ENCODE assay signal across 10 cellular contexts in the genomic region with DNA sequence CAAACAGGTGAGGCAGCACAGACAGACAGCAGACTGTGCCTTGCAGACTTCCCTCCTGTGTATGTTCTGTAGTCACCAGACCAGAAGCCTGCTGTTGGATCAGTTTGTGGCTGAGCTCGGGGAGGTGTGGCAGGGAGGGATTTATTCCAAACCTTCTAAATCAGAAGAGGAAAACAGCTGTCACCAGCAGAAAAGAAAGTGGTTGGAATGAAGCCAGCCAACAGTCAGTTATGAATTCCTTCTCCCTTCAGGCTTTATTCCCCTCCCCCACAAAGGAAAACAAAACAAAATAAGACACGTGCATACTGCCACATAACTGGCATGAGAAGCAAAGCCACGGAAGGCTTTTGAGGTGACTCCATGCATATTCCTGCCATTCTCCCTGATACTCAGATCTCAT. TPM values are rescaled to one million over a fixed set of nuclear protein-coding genes. Genes with fewer than 3 reads are reported as not detected.
A peak's percentile ranks its signal among the peaks of the same experiment; 100 is the strongest.
DNase-seq lines count a peak whose midpoint lies in the region; ATAC-seq, FAIRE-seq and TF ChIP-seq lines count a peak whose summit lies in the region.
"Had no signal": no experiment of that assay in that cellular context is flagged by ENCODE, and none has a peak within 500 bp of the region (broad histone marks: within the 10 kb centered on the region; RNA-seq: fewer than 3 reads in every experiment).

No MANE protein-coding gene starts in this region.

- H3K36me3 ChIP-seq in breast epithelium, result peaks cover 7% of the 10 kb centered on the region

- no peak for ATAC-seq in HG02981 (IDR thresholded peaks at IDR 0.05; ENCODE audit: unreplicated experiment)
- ATAC-seq: GM23338 had no signal

- no peaks in the 10 kb centered on the region for H3K9me3 ChIP-seq in breast epithelium

- peak overlapping the region; percentile 43 to 60 for H3K27ac ChIP-seq in breast epithelium

- DNase-seq in AG08396 (ENCODE audit: low spot score), result peak; percentile 12
- DNase-seq in HTR-8/SVneo (ENCODE audit: insufficient read length, low spot score), result peak; percentile 54
- no peak for DNase-seq in breast epithelium (ENCODE audit: low spot score in 2 of 2)
- DNase-seq in myocyte (ENCODE audit: low read depth), result peak; percentile 99
- DNase-seq in NCI-H1048 (lab: John Stamatoyannopoulos, UW), result no peak
- no peak for DNase-seq in HT-29 (ENCODE audit: low spot score)
- DNase-seq in NCI-H510A treated with DMSO at 0.1 percent for 48 hours (lab: John Stamatoyannopoulos, UW), result no peak
- DNase-seq: activated CD4-positive, CD25-positive, alpha-beta regulatory T cell had no signal

- intact Hi-C loops in breast epithelium (cut with DNase I; ENCODE audit: low total_unique reads), result no loop called here

- TF ChIP-seq POLR2A in breast epithelium (IDR thresholded peaks at IDR 0.05), result no peak

- H3K4me1 ChIP-seq in breast epithelium, result peaks cover 7 to 11% of the 10 kb centered on the region in 2 donors

- FAIRE-seq in HTR-8/SVneo (lab: Jason Lieb, UNC), result peak; percentile 69

- no peak overlapping the region for H3K4me3 ChIP-seq in breast epithelium
- H3K4me3 ChIP-seq: GM23338 had no signal

- TF ChIP-seq CTCF in breast epithelium (IDR thresholded peaks at IDR 0.05), result no peak

- H3K27me3 ChIP-seq in breast epithelium, result no peaks in the 10 kb centered on the region

RNA-seq across cellular contexts. Expression of gene PIGV, which starts 19.0 kb away (rescaled TPM):
- total RNA-seq in breast epithelium (10 to 100 TPM; 18.7 to 36.8 (median 29.7) TPM), myocyte (18.0 and 18.6 TPM in 2 replicates)
- 17.4 TPM for polyA plus RNA-seq in myocyte (2012)
- total RNA-seq in HT-29 (2014; rRNA removed; shearing (Covaris generic)), result 16.8 and 20.0 TPM in 2 replicates

RNA-seq across cellular contexts. Expression of gene ZDHHC18, which starts 57.7 kb away (rescaled TPM):
- total RNA-seq in breast epithelium (10 to 100 TPM; 12.3 to 35.4 (median 16.4) TPM), myocyte (11.8 and 11.9 TPM in 2 replicates)
- polyA plus RNA-seq in myocyte (2012), result 12.2 TPM
- total RNA-seq in HT-29 (2014; rRNA removed; shearing (Covaris generic)), result 22.9 and 30.0 TPM in 2 replicates

Comparison
In these comparisons a context has a peak if more than half of its experiments do, and no peak if none do; other contexts are left out.
1. DNase-seq: peak in AG08396 (single experiment), HTR-8/SVneo (single experiment) and myocyte (single experiment); none in breast epithelium (0 of 2), NCI-H1048 (single experiment), HT-29 (single experiment) and NCI-H510A treated with DMSO at 0.1 percent for 48 hours (single experiment).